ENCODE assay signal across 8 cellular contexts in genomic region chr5:343461-344401, GRCh38. TPM values are rescaled to one million over a fixed set of nuclear protein-coding genes. Genes with fewer than 3 reads are reported as not detected.
DNase-seq lines count a peak whose midpoint lies in the region; ATAC-seq, FAIRE-seq and TF ChIP-seq lines count a peak whose summit lies in the region.

No MANE protein-coding gene starts in this region.

- DNase-seq in GM10248 (ENCODE audit: extremely low spot score) (peak; percentile 78), lung (ENCODE audit: low spot score) (no peak), HTR-8/SVneo (ENCODE audit: insufficient read length, low spot score) (no peak), middle frontal gyrus (ENCODE audit: extremely low spot score, low spot score) (no peak)
- peak; percentile 57 to 63 for DNase-seq in stimulated activated naive CD8-positive, alpha-beta T cell treated with anti-CD3 and anti-CD28 coated beads, Interleukin-15, amount 100 ng/mL, for 72 hours

- H3K27me3 ChIP-seq in lung (ENCODE audit: control insufficient read depth, insufficient read depth) = no peaks in the 10 kb centered on the region

- peaks cover 85% of the 10 kb centered on the region for H3K36me3 Mint-ChIP-seq in dendritic cell treated with granulocyte-macrophage colony-stimulating factor and Interleukin-4, amounts not matched to agents 40 ng/mL and 50 ng/mL, for 4 days (ENCODE audit: low read depth)

- H3K4me3 ChIP-seq in lung = peak overlapping the region; percentile 50

- intact Hi-C loops in dendritic cell treated with granulocyte-macrophage colony-stimulating factor and Interleukin-4, amounts not matched to agents 40 ng/mL and 50 ng/mL, for 4 days (cut with micrococcal nuclease) = loop anchor here (2.0 kb wide), 1 partner anchor 21 kb away; no protein-coding TSS in a partner anchor

- peak overlapping the region; percentile 82 for H3K4me3 Mint-ChIP-seq in dendritic cell treated with granulocyte-macrophage colony-stimulating factor and Interleukin-4, amounts not matched to agents 40 ng/mL and 50 ng/mL, for 4 days
- peak overlapping the region; percentile 82 to 86 for H3K4me3 Mint-ChIP-seq in stimulated activated naive CD8-positive, alpha-beta T cell treated with anti-CD3 and anti-CD28 coated beads, Interleukin-15, amount 100 ng/mL, for 72 hours

- peak overlapping the region; percentile 79 for H3K27ac Mint-ChIP-seq in dendritic cell treated with granulocyte-macrophage colony-stimulating factor and Interleukin-4, amounts not matched to agents 40 ng/mL and 50 ng/mL, for 4 days
- peak overlapping the region; percentile 91 to 97 for H3K27ac Mint-ChIP-seq in stimulated activated naive CD8-positive, alpha-beta T cell treated with anti-CD3 and anti-CD28 coated beads, Interleukin-15, amount 100 ng/mL, for 72 hours

- H3K9me3 ChIP-seq in lung (ENCODE audit: control insufficient read depth in 2 of 2, insufficient read depth in 1 of 2, low read length in 1 of 2) = no peaks in the 10 kb centered on the region

- TF ChIP-seq CTCF in GM10248 (IDR thresholded peaks at IDR 0.05; ENCODE audit: control extremely low read depth, extremely low read depth, low read depth, missing control alignments) (no peak), VCaP (conservative IDR thresholded peaks at IDR 0.05) (0 out of 2 replicates have a peak, but pooled peaks have one; percentile 7), lung (IDR thresholded peaks at IDR 0.05; ENCODE audit: control extremely low read depth, extremely low read depth) (no peak)

- ATAC-seq in HG02884 (IDR thresholded peaks at IDR 0.05; ENCODE audit: unreplicated experiment) (peak; percentile 52), lung (ENCODE audit: insufficient read depth, low FRiP score) (no peak)
- peak; percentile 78 for ATAC-seq in stimulated activated naive CD8-positive, alpha-beta T cell treated with anti-CD3 and anti-CD28 coated beads, Interleukin-15, amount 100 ng/mL, for 72 hours

- peaks cover 8% of the 10 kb centered on the region for H3K9me3 Mint-ChIP-seq in dendritic cell treated with granulocyte-macrophage colony-stimulating factor and Interleukin-4, amounts not matched to agents 40 ng/mL and 50 ng/mL, for 4 days
- H3K9me3 Mint-ChIP-seq in stimulated activated naive CD8-positive, alpha-beta T cell treated with anti-CD3 and anti-CD28 coated beads, Interleukin-15, amount 100 ng/mL, for 72 hours = no peaks in the 10 kb centered on the region

- H3K36me3 ChIP-seq in lung (ENCODE audit: control insufficient read depth in 2 of 2, insufficient read depth in 2 of 2, low read length in 2 of 2) = no peaks in the 10 kb centered on the region

- no peak for FAIRE-seq in HTR-8/SVneo (lab: Jason Lieb, UNC)

- CTCF ChIA-PET in GM10248 (lab: Yijun Ruan, JAX) = interaction anchor here (0.9 to 1.1 kb wide), 4 partner anchors 10 to 60 kb away, joined by 3 read pairs; no protein-coding TSS in a partner anchor

- POLR2A ChIA-PET in GM10248 (lab: Yijun Ruan, JAX) = interaction anchor here (0.6 to 1.1 kb wide), 3 partner anchors 8 to 73 kb away, joined by 3 read pairs; no protein-coding TSS in a partner anchor

- H3K4me1 Mint-ChIP-seq in dendritic cell treated with granulocyte-macrophage colony-stimulating factor and Interleukin-4, amounts not matched to agents 40 ng/mL and 50 ng/mL, for 4 days (ENCODE audit: low read depth) = peaks cover 71% of the 10 kb centered on the region
- H3K4me1 Mint-ChIP-seq in stimulated activated naive CD8-positive, alpha-beta T cell treated with anti-CD3 and anti-CD28 coated beads, Interleukin-15, amount 100 ng/mL, for 72 hours = peaks cover 63% of the 10 kb centered on the region

- H3K27me3 Mint-ChIP-seq in dendritic cell treated with granulocyte-macrophage colony-stimulating factor and Interleukin-4, amounts not matched to agents 40 ng/mL and 50 ng/mL, for 4 days = peaks cover 3% of the 10 kb centered on the region
- no peaks in the 10 kb centered on the region for H3K27me3 Mint-ChIP-seq in stimulated activated naive CD8-positive, alpha-beta T cell treated with anti-CD3 and anti-CD28 coated beads, Interleukin-15, amount 100 ng/mL, for 72 hours

- 24% methylated on average over 85 to 102 of the region's 102 CpGs for WGBS in lung, 2 donors

- peaks cover 0 to 9% of the 10 kb centered on the region in 2 donors for H3K4me1 ChIP-seq in lung (ENCODE audit: control insufficient read depth in 2 of 2, insufficient read depth in 2 of 2, low read length in 2 of 2)

- H3K27ac ChIP-seq in VCaP (no peak overlapping the region), lung (ENCODE audit: low read depth in 1 of 2, low read length in 1 of 2) (peak overlapping the region in 1 of 2 donors; percentile 20)

RNA-seq across cellular contexts. Expression of gene AHRR, which starts 22.2 kb away (rescaled TPM):
- 1 to 10 TPM; 1.7 to 8.8 TPM for total RNA-seq in lung
- 1 to 10 TPM in 1 of 2 donors, under 1 TPM in 1; 0.63 to 4.0 TPM for polyA plus RNA-seq in lung

Comparison
In these comparisons a context has a peak if more than half of its experiments do, and no peak if none do; other contexts are left out.
1. DNase-seq: peak in GM10248 (single experiment) and stimulated activated naive CD8-positive, alpha-beta T cell treated with anti-CD3 and anti-CD28 coated beads, Interleukin-15, amount 100 ng/mL, for 72 hours (2 of 2); none in lung (single experiment), HTR-8/SVneo (single experiment) and middle frontal gyrus (single experiment).